ENCODE assay signal across 8 cellular contexts in genomic region chr1:187051618-187052232, GRCh38.
DNase-seq lines count a peak whose midpoint lies in the region; ATAC-seq and TF ChIP-seq lines count a peak whose summit lies in the region.
"Had no signal": no experiment of that assay in that cellular context is flagged by ENCODE, and none has a peak within 500 bp of the region (broad histone marks: within the 10 kb centered on the region; RNA-seq: fewer than 3 reads in every experiment).

No MANE protein-coding gene starts in this region.

- H3K4me3 ChIP-seq in adrenal gland (no peak overlapping the region), kidney epithelial cell (ENCODE audit: low read depth, low read length) (no peak overlapping the region)

- H3K4me1 ChIP-seq in adrenal gland (replicated peaks in 1 of 2): no peaks in the 10 kb centered on the region

- intact Hi-C loops in adrenal gland (cut with DNase I): no loop called here

- H3K9me3 ChIP-seq in adrenal gland (replicated peaks in 1 of 3): no peaks in the 10 kb centered on the region

- peak; percentile 81 for ATAC-seq in GM18909 (IDR thresholded peaks at IDR 0.05; ENCODE audit: poor library complexity, unreplicated experiment)
- peak; percentile 81 for ATAC-seq in HG03045 (IDR thresholded peaks at IDR 0.05; ENCODE audit: unreplicated experiment)
- ATAC-seq: activated naive CD4-positive, alpha-beta T cell treated with anti-CD3 and anti-CD28 coated beads, Interleukin-2, amount 50 U/mL, for 72 hours had no signal

- H3K27ac ChIP-seq in adrenal gland: no peak overlapping the region

- TF ChIP-seq CTCF in adrenal gland (IDR thresholded peaks at IDR 0.05) (peak in 5 of 6 experiments; percentile 33 to 60 (median 42)), kidney epithelial cell (IDR thresholded peaks at IDR 0.05; ENCODE audit: insufficient read depth, low read length, poor library complexity, severe bottlenecking) (peak; percentile 59)

- H3K36me3 ChIP-seq in adrenal gland (replicated peaks in 1 of 2): no peaks in the 10 kb centered on the region
- no peaks in the 10 kb centered on the region for H3K36me3 ChIP-seq in kidney epithelial cell (ENCODE audit: control insufficient read depth, insufficient read depth, low read length)

- H3K27me3 ChIP-seq in adrenal gland (peaks cover 5% of the 10 kb centered on the region), kidney epithelial cell (ENCODE audit: control insufficient read depth, insufficient read depth, low read length) (no peaks in the 10 kb centered on the region)

- DNase-seq in DMS53 (lab: John Stamatoyannopoulos, UW) (peak; percentile 68), NCI-H2029 treated with DMSO at 0.1 percent for 48 hours (lab: John Stamatoyannopoulos, UW) (peak; percentile 39), adrenal gland (peak in 1 of 7 donors; percentile 5), kidney epithelial cell (ENCODE audit: low read depth) (peak; percentile 26)
- DNase-seq in stimulated activated CD4-positive, alpha-beta T cell treated with anti-CD3 and anti-CD28 coated beads, Interleukin-2, amount 100 ng/mL, for 48 hours: no peak

- WGBS in adrenal gland, 4 donors: 3 to 5% (median 4%) methylated on average over 4 of the region's 4 CpGs

- TF ChIP-seq POLR2A in adrenal gland (IDR thresholded peaks at IDR 0.05): no peak

Comparison
In these comparisons a context has a peak if more than half of its experiments do, and no peak if none do; other contexts are left out.
1. DNase-seq: peak in DMS53 (single experiment), NCI-H2029 treated with DMSO at 0.1 percent for 48 hours (single experiment) and kidney epithelial cell (single experiment); none in stimulated activated CD4-positive, alpha-beta T cell treated with anti-CD3 and anti-CD28 coated beads, Interleukin-2, amount 100 ng/mL, for 48 hours (0 of 2).